In genomic region chr2:112275314-112275886, GRCh38 we compare ENCODE assay signal across 1 cellular context.
TF ChIP-seq lines count a peak whose summit lies in the region.

Gene ZC3H6, plus strand, starts transcription at chr2:112275597. Its CDS starts 398 bp downstream, at chr2:112275995.

TF ChIP-seq in SK-N-SH, 30 proteins besides CTCF, POLR2A, EP300 and RAD21 (continued from another document):
- TF ChIP-seq USF1 (IDR thresholded peaks at IDR 0.05; ENCODE audit: borderline replicate concordance, low read depth) = peak; percentile 47; the same call in 1 of the 2 replicates
- peak; percentile 99 for TF ChIP-seq YY1 (IDR thresholded peaks at IDR 0.05; ENCODE audit: low read depth)
- peak; percentile 98 for TF ChIP-seq CHD2 (IDR thresholded peaks at IDR 0.05; ENCODE audit: low read length, partially characterized antibody)
- peak; percentile 99 for TF ChIP-seq TAF1 (IDR thresholded peaks at IDR 0.05; ENCODE audit: borderline replicate concordance, low read depth, low read length)
- peak; percentile 33 for TF ChIP-seq REST (IDR thresholded peaks at IDR 0.05; ENCODE audit: low read depth, low read length)
- no peak for TF ChIP-seq USF2 (IDR thresholded peaks at IDR 0.05; ENCODE audit: borderline replicate concordance, low read depth, low read length)
- TF ChIP-seq RCOR1 (IDR thresholded peaks at IDR 0.05; ENCODE audit: low read length) = peak; percentile 29; the same call in 1 of the 2 replicates
- TF ChIP-seq FOXJ3 (CRISPR knock-in tag; IDR thresholded peaks at IDR 0.05) = no peak
- TF ChIP-seq ELF1 (IDR thresholded peaks at IDR 0.05) = peak; percentile 27; the same call in 1 of the 2 replicates
- TF ChIP-seq MXI1 (IDR thresholded peaks at IDR 0.05; ENCODE audit: low read depth, low read length) = no peak
- no peak for TF ChIP-seq NRF1 (IDR thresholded peaks at IDR 0.05; ENCODE audit: low read depth, low read length)
- TF ChIP-seq NFIC (IDR thresholded peaks at IDR 0.05; ENCODE audit: borderline replicate concordance) = 0 out of 2 replicates have a peak, but pooled peaks have one; percentile 26
- peak; percentile 51; the same call in 1 of the 2 replicates for TF ChIP-seq FOXM1 (IDR thresholded peaks at IDR 0.05; ENCODE audit: low read depth)
- peak; percentile 98 for TF ChIP-seq POLR2AphosphoS5 (IDR thresholded peaks at IDR 0.05; ENCODE audit: low read depth, low read length)
- no peak for TF ChIP-seq EZH2phosphoT487 (IDR thresholded peaks at IDR 0.05; ENCODE audit: borderline replicate concordance, low read depth)
- TF ChIP-seq JUND (IDR thresholded peaks at IDR 0.05) = no peak; the same call in 1 of the 2 replicates
